ENCODE assay signal across 8 cellular contexts in the genomic region with DNA sequence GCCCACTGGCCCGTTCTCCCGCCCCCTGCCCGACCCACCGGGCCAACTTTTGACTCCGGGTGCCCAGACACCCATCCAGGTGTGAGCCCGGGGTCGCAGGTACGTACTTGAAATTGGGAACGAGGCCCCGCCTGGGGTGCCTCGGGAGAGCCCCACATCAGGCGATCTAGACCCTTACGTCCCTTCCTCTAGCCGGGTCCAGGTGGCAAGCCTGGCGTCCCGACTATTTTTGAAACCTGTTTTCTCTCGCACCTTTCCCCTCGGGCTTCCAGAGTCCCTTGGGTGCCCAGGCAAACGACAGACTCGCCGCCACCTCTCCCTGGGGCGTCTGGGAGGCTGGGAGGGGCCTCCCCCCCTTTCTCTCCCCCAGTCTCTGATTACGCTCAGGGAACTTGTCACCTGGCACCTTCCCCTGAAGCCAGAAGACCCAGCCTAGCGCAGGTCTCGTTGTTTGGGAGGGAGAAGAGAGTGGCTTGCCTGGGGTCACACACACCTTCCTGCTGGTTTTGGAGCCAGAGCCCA. TPM values are rescaled to one million over a fixed set of nuclear protein-coding genes. Genes with fewer than 3 reads are reported as not detected.
A peak's percentile ranks its signal among the peaks of the same experiment; 100 is the strongest.
DNase-seq lines count a peak whose midpoint lies in the region; ATAC-seq, FAIRE-seq and TF ChIP-seq lines count a peak whose summit lies in the region.

No MANE protein-coding gene starts in this region.

- TF ChIP-seq POLR2A in GM12892 (IDR thresholded peaks at IDR 0.05; ENCODE audit: low read depth, low read length) (no peak), esophagus muscularis mucosa (IDR thresholded peaks at IDR 0.05; ENCODE audit: low read depth) (no peak)

- H3K4me1 ChIP-seq in RWPE2 (ENCODE audit: insufficient read depth, poor library complexity, severe bottlenecking) (peaks cover 5% of the 10 kb centered on the region), esophagus muscularis mucosa (peaks cover 37 to 55% (median 44%) of the 10 kb centered on the region in 4 donors), rectal smooth muscle tissue (ENCODE audit: control insufficient read depth, insufficient read depth, low read length) (peaks cover 8% of the 10 kb centered on the region)

- peak; percentile 62 for FAIRE-seq in GM12892 (lab: Jason Lieb, UNC)

- ATAC-seq in RWPE2 (ENCODE audit: low read depth) (peak; percentile 4), GM18858 (IDR thresholded peaks at IDR 0.05; ENCODE audit: unreplicated experiment) (no peak), HG02885 (IDR thresholded peaks at IDR 0.05; ENCODE audit: poor library complexity, unreplicated experiment) (no peak)

- intact Hi-C loops in esophagus muscularis mucosa (cut with DNase I) = no loop called here

- no peaks in the 10 kb centered on the region for H3K27me3 ChIP-seq in RWPE2 (ENCODE audit: insufficient read depth, poor library complexity, severe bottlenecking)
- no peaks in the 10 kb centered on the region for H3K27me3 ChIP-seq in esophagus muscularis mucosa
- no peaks in the 10 kb centered on the region for H3K27me3 ChIP-seq in rectal smooth muscle tissue (ENCODE audit: control insufficient read depth, insufficient read depth, low read length)

- peak overlapping the region; percentile 30 for H3K27ac ChIP-seq in RWPE2 (ENCODE audit: poor library complexity, severe bottlenecking)
- peak overlapping the region; percentile 86 to 94 (median 90) for H3K27ac ChIP-seq in esophagus muscularis mucosa (replicated peaks in 1 of 4)
- H3K27ac ChIP-seq in rectal smooth muscle tissue (ENCODE audit: low read depth, low read length) = peak overlapping the region; percentile 79

- H3K36me3 ChIP-seq in RWPE2 (ENCODE audit: low read depth) (no peaks in the 10 kb centered on the region), esophagus muscularis mucosa (no peaks in the 10 kb centered on the region), rectal smooth muscle tissue (ENCODE audit: control insufficient read depth, insufficient read depth, low read length) (no peaks in the 10 kb centered on the region)

- WGBS in esophagus muscularis mucosa = 18% methylated on average over 13 of the region's 25 CpGs

- TF ChIP-seq CTCF in RWPE2 (IDR thresholded peaks at IDR 0.05; ENCODE audit: poor library complexity, severe bottlenecking) (no peak), esophagus muscularis mucosa (IDR thresholded peaks at IDR 0.05) (no peak)

- DNase-seq in GM12892 (ENCODE audit: insufficient read length) (no peak), RWPE2 (ENCODE audit: low spot score) (no peak), esophagus muscularis mucosa (ENCODE audit: extremely low spot score) (no peak), DMS 273 treated with DMSO at 0.1 percent for 48 hours (lab: John Stamatoyannopoulos, UW) (no peak)
- no peak for DNase-seq in effector CD4-positive, alpha-beta T cell

- H3K4me3 ChIP-seq in RWPE2 (ENCODE audit: severe bottlenecking) = peak overlapping the region; percentile 92
- H3K4me3 ChIP-seq in esophagus muscularis mucosa = peak overlapping the region; percentile 78 to 96 (median 82)
- peak overlapping the region; percentile 78 for H3K4me3 ChIP-seq in rectal smooth muscle tissue (ENCODE audit: low read length)

- no peak for TF ChIP-seq EP300 in esophagus muscularis mucosa (IDR thresholded peaks at IDR 0.05)

- H3K9me3 ChIP-seq in RWPE2 (ENCODE audit: severe bottlenecking) (no peaks in the 10 kb centered on the region), esophagus muscularis mucosa (no peaks in the 10 kb centered on the region)

- peak overlapping the region; percentile 60 for H3K9ac ChIP-seq in rectal smooth muscle tissue (ENCODE audit: low read length)

RNA-seq across cellular contexts. Expression of gene LDLRAP1, which starts 0.9 kb away (rescaled TPM):
- 8.7 TPM for polyA plus RNA-seq in GM12892 (2012; ENCODE audit: missing spikeins)
- total RNA-seq in esophagus muscularis mucosa = 10 to 100 TPM; 12.6 to 21.2 (median 16.3) TPM

Comparison
In these comparisons a context has a peak if more than half of its experiments do, and no peak if none do; other contexts are left out.
1. H3K27ac ChIP-seq: peak in every context shown above with its lines; median percentile 90 in esophagus muscularis mucosa; 79 in rectal smooth muscle tissue; 30 in RWPE2.